In genomic region chr5:108206707-108207106, GRCh38 we compare ENCODE assay signal across 27 cellular contexts.
DNase-seq lines count a peak whose midpoint lies in the region; ATAC-seq, FAIRE-seq and TF ChIP-seq lines count a peak whose summit lies in the region.
"Had no signal": no experiment of that assay in that cellular context is flagged by ENCODE, and none has a peak within 500 bp of the region (broad histone marks: within the 10 kb centered on the region; RNA-seq: fewer than 3 reads in every experiment).

No MANE protein-coding gene starts in this region.

- H3K4me1 ChIP-seq in GM12878 (ENCODE audit: control insufficient read depth, insufficient read depth, low read length), result no peaks in the 10 kb centered on the region
- no peaks in the 10 kb centered on the region for H3K4me1 ChIP-seq in effector memory CD4-positive, alpha-beta T cell (ENCODE audit: control insufficient read depth, insufficient read depth, low read length, poor library complexity, severe bottlenecking)
- H3K4me1 ChIP-seq: A549; BE2C; BLaER1 treated with 17β-estradiol and CSF1 and Interleukin-3, amounts not matched to agents 10 nM and 100 nM; HAP-1 had no signal

- no peak for TF ChIP-seq POLR2A in GM12878 (IDR thresholded peaks at IDR 0.05; ENCODE audit: low read depth, low read length)

- H3K4me3 ChIP-seq in GM12878, result no peak overlapping the region
- H3K4me3 ChIP-seq in effector memory CD4-positive, alpha-beta T cell (ENCODE audit: insufficient read depth, low read depth, low read length, poor library complexity, severe bottlenecking), result no peak overlapping the region
- H3K4me3 ChIP-seq: A549; BLaER1 treated with 17β-estradiol and CSF1 and Interleukin-3, amounts not matched to agents 10 nM and 100 nM; HAP-1 had no signal

- H3K27me3 ChIP-seq in GM12878 (replicated peaks in 1 of 2; ENCODE audit: control insufficient read depth in 2 of 2, insufficient read depth in 2 of 2, low read length in 1 of 2), result no peaks in the 10 kb centered on the region
- no peaks in the 10 kb centered on the region for H3K27me3 ChIP-seq in effector memory CD4-positive, alpha-beta T cell (replicated peaks; ENCODE audit: control insufficient read depth, insufficient read depth, low read length, poor library complexity, severe bottlenecking)
- H3K27me3 ChIP-seq: BE2C; BLaER1 treated with 17β-estradiol and CSF1 and Interleukin-3, amounts not matched to agents 10 nM and 100 nM had no signal

- FAIRE-seq in GM12878 (lab: Jason Lieb, UNC), result no peak
- FAIRE-seq: A549, D721Med, GM12891, GM19239, H54 had no signal

- SMC1A ChIA-PET in GM12878 (lab: Charles Lee; ENCODE audit: uncharacterized antibody, unreplicated experiment), result no interaction called here

- 100% methylated on average over 2 of the region's 2 CpGs for WGBS in GM12878 (ENCODE audit: insufficient coverage, insufficient replicate concordance, low lambda C conversion rate, missing lambda C conversion rate)

- peak; percentile 83 for ATAC-seq in GM18868 (IDR thresholded peaks at IDR 0.05; ENCODE audit: unreplicated experiment)
- peak; percentile 86 for ATAC-seq in HG02973 (IDR thresholded peaks at IDR 0.05; ENCODE audit: unreplicated experiment)
- ATAC-seq in GM12878, result no peak; the same call in 1 of the 3 replicates
- ATAC-seq in GM19351 (IDR thresholded peaks at IDR 0.05; ENCODE audit: unreplicated experiment), result no peak
- ATAC-seq: A549 had no signal

- no peak overlapping the region for H3K27ac ChIP-seq in GM12878 (ENCODE audit: control insufficient read depth, insufficient read depth)
- H3K27ac ChIP-seq in effector memory CD4-positive, alpha-beta T cell (ENCODE audit: insufficient read depth, low read length, poor library complexity, severe bottlenecking), result no peak overlapping the region
- H3K27ac ChIP-seq: A549; BLaER1 treated with 17β-estradiol and CSF1 and Interleukin-3, amounts not matched to agents 10 nM and 100 nM had no signal

- H3K9ac ChIP-seq in GM12878 (ENCODE audit: control insufficient read depth, insufficient read depth, low read length), result no peak overlapping the region
- H3K9ac ChIP-seq: BLaER1 treated with 17β-estradiol and CSF1 and Interleukin-3, amounts not matched to agents 10 nM and 100 nM had no signal

- no peak for TF ChIP-seq EP300 in GM12878 (IDR thresholded peaks at IDR 0.05; ENCODE audit: borderline replicate concordance in 1 of 2, control insufficient read depth in 1 of 2, low read depth in 2 of 2, low read length in 2 of 2)

- H3K9me3 Mint-ChIP-seq in activated naive CD4-positive, alpha-beta T cell treated with anti-CD3 and anti-CD28 coated beads, Interleukin-2, amount 10 ng/mL, durations not matched to agents 7 days and 5 days, result no peaks in the 10 kb centered on the region
- H3K9me3 Mint-ChIP-seq: CD4-positive, alpha-beta T cell; HFFc6 had no signal

- no peak for TF ChIP-seq CTCF in GM12878 (IDR thresholded peaks at IDR 0.05 in 2 of 3, conservative IDR thresholded peaks at IDR 0.05 in 1 of 3; ENCODE audit: control insufficient read depth in 2 of 3, extremely low read depth in 1 of 3, insufficient read depth in 1 of 3, low read depth in 3 of 3, low read length in 3 of 3)

- no TSS peak for BruUV-seq in GM12878 (replicated peaks; lab: Mats Ljungman, UMichigan)

- no peak for TF ChIP-seq RAD21 in GM12878 (IDR thresholded peaks at IDR 0.05; ENCODE audit: insufficient read depth, low read depth, low read length)

- CTCF ChIA-PET in GM12878 (lab: Yijun Ruan, JAX), result no interaction called here
- CTCF ChIA-PET in activated naive CD4-positive, alpha-beta T cell treated with anti-CD3 and anti-CD28 coated beads, Interleukin-2, amount 10 ng/mL, durations not matched to agents 7 days and 5 days (lab: Charles Lee), result no interaction called here

- RAD21 ChIA-PET in GM12878 (lab: Charles Lee; ENCODE audit: unreplicated experiment), result no interaction called here

- H3K36me3 ChIP-seq in GM12878 (ENCODE audit: control insufficient read depth in 2 of 2, insufficient read depth in 2 of 2, low read length in 1 of 2), result no peaks in the 10 kb centered on the region
- H3K36me3 ChIP-seq in effector memory CD4-positive, alpha-beta T cell (ENCODE audit: control insufficient read depth, insufficient read depth, low read length), result no peaks in the 10 kb centered on the region
- H3K36me3 ChIP-seq: BE2C; BLaER1 treated with 17β-estradiol and CSF1 and Interleukin-3, amounts not matched to agents 10 nM and 100 nM; HAP-1 had no signal

- POLR2A ChIA-PET in GM12878 (lab: Charles Lee), result no interaction called here

- no peak overlapping the region for H2AFZ ChIP-seq in GM12878 (ENCODE audit: control insufficient read depth, low read depth, low read length)

- H4K20me1 ChIP-seq in GM12878 (ENCODE audit: control insufficient read depth, insufficient read depth), result no peaks in the 10 kb centered on the region
- H4K20me1 ChIP-seq: BLaER1 treated with 17β-estradiol and CSF1 and Interleukin-3, amounts not matched to agents 10 nM and 100 nM had no signal

- H3K9me3 ChIP-seq in GM12878 (replicated peaks; ENCODE audit: control insufficient read depth, insufficient read depth, low read length), result no peaks in the 10 kb centered on the region
- no peaks in the 10 kb centered on the region for H3K9me3 ChIP-seq in effector memory CD4-positive, alpha-beta T cell (ENCODE audit: control insufficient read depth, low read length)
- H3K9me3 ChIP-seq: A549; BE2C; BLaER1 treated with 17β-estradiol and CSF1 and Interleukin-3, amounts not matched to agents 10 nM and 100 nM; HAP-1 had no signal

- no peak overlapping the region for H3K27ac Mint-ChIP-seq in activated naive CD4-positive, alpha-beta T cell treated with anti-CD3 and anti-CD28 coated beads, Interleukin-2, amount 10 ng/mL, durations not matched to agents 7 days and 5 days
- H3K27ac Mint-ChIP-seq: CD14-positive monocyte; CD4-positive, alpha-beta T cell; HFFc6 had no signal

- H3K36me3 Mint-ChIP-seq in activated naive CD4-positive, alpha-beta T cell treated with anti-CD3 and anti-CD28 coated beads, Interleukin-2, amount 10 ng/mL, durations not matched to agents 7 days and 5 days, result no peaks in the 10 kb centered on the region
- H3K36me3 Mint-ChIP-seq: CD14-positive monocyte; CD8-positive, alpha-beta memory T cell had no signal

- H3K4me1 Mint-ChIP-seq in activated naive CD4-positive, alpha-beta T cell treated with anti-CD3 and anti-CD28 coated beads, Interleukin-2, amount 10 ng/mL, durations not matched to agents 7 days and 5 days, result no peaks in the 10 kb centered on the region
- H3K4me1 Mint-ChIP-seq: CD14-positive monocyte had no signal

- intact Hi-C loops in GM12878 (cut with micrococcal nuclease; ENCODE audit: unreplicated experiment), result no loop called here

- no peak overlapping the region for H3K4me3 Mint-ChIP-seq in activated naive CD4-positive, alpha-beta T cell treated with anti-CD3 and anti-CD28 coated beads, Interleukin-2, amount 10 ng/mL, durations not matched to agents 7 days and 5 days
- H3K4me3 Mint-ChIP-seq: CD14-positive monocyte; CD4-positive, alpha-beta T cell; CD8-positive, alpha-beta memory T cell; HFFc6 had no signal

- DNase-seq in GM12878 (ENCODE audit: low read depth, low spot score), result no peak
- no peak for DNase-seq in effector memory CD4-positive, alpha-beta T cell
- no peak for DNase-seq in cortex of kidney (lab: John Stamatoyannopoulos, UW)
- DNase-seq in activated naive CD4-positive, alpha-beta T cell treated with anti-CD3 and anti-CD28 coated beads, Interleukin-2, amount 10 ng/mL, durations not matched to agents 7 days and 5 days, result no peak
- DNase-seq: 8988T; ACHN; AML-193; BE2C; CD4-positive, alpha-beta T cell; CD8-positive, alpha-beta memory T cell; DMS 273 treated with DMSO at 0.1 percent for 48 hours; DMS79; EL; GDM1; GOT3; HFFc6 had no signal

- no peaks in the 10 kb centered on the region for H3K27me3 Mint-ChIP-seq in activated naive CD4-positive, alpha-beta T cell treated with anti-CD3 and anti-CD28 coated beads, Interleukin-2, amount 10 ng/mL, durations not matched to agents 7 days and 5 days
- H3K27me3 Mint-ChIP-seq: CD4-positive, alpha-beta T cell; CD8-positive, alpha-beta memory T cell had no signal

- H3K4me2 ChIP-seq in GM12878 (ENCODE audit: control insufficient read depth, insufficient read depth), result no peak overlapping the region
- H3K4me2 ChIP-seq: A549; BLaER1 treated with 17β-estradiol and CSF1 and Interleukin-3, amounts not matched to agents 10 nM and 100 nM had no signal

- in situ Hi-C loops in GM12878 (cut with MboI), result no loop called here

- H3K79me2 ChIP-seq in GM12878 (ENCODE audit: control insufficient read depth, insufficient read depth, low read length), result no peaks in the 10 kb centered on the region

TF ChIP-seq in GM12878, 131 proteins besides CTCF, POLR2A, EP300 and RAD21:
- TF ChIP-seq MEF2A (IDR thresholded peaks at IDR 0.05; ENCODE audit: insufficient read depth, low read depth, low read length), result no peak
- 0 out of 2 replicates have a peak, but pooled peaks have one; percentile 7 for TF ChIP-seq JUNB (IDR thresholded peaks at IDR 0.05)

Comparison
In these comparisons a context has a peak if more than half of its experiments do, and no peak if none do; other contexts are left out.
1. ATAC-seq: peak in GM18868 (single experiment) and HG02973 (single experiment); none in GM12878 (single experiment) and GM19351 (single experiment).